Comparison of ENCODE assay signal across 19 cellular contexts in genomic region chr4:114497116-114497515, GRCh38.
DNase-seq lines count a peak whose midpoint lies in the region; ATAC-seq, FAIRE-seq and TF ChIP-seq lines count a peak whose summit lies in the region.
"Had no signal": no experiment of that assay in that cellular context is flagged by ENCODE, and none has a peak within 500 bp of the region (broad histone marks: within the 10 kb centered on the region; RNA-seq: fewer than 3 reads in every experiment).

No MANE protein-coding gene starts in this region.

- H3K27ac ChIP-seq in H9 (ENCODE audit: insufficient read length, low read depth, low read length) (no peak overlapping the region), cingulate gyrus (ENCODE audit: low read depth, low read length) (peak overlapping the region; percentile 24), neural progenitor cell (no peak overlapping the region), thyroid gland (no peak overlapping the region), PC-3 (ENCODE audit: low read length) (no peak overlapping the region)
- H3K27ac ChIP-seq: BLaER1 had no signal

- H3K79me2 ChIP-seq in H9 (ENCODE audit: insufficient read depth, low read length) (no peaks in the 10 kb centered on the region), neural progenitor cell (ENCODE audit: low read depth) (no peaks in the 10 kb centered on the region), PC-3 (ENCODE audit: low read length) (no peaks in the 10 kb centered on the region)

- no peak overlapping the region for H3K18ac ChIP-seq in H9 (ENCODE audit: insufficient read length, low read depth, low read length)

- H2BK12ac ChIP-seq in H9 (ENCODE audit: insufficient read length, low read depth, low read length) = no peak overlapping the region

- H3F3A ChIP-seq in neural progenitor cell (ENCODE audit: low read depth) = no peaks in the 10 kb centered on the region
- H3F3A ChIP-seq in PC-3 (ENCODE audit: low read length, unreplicated experiment) = no peaks in the 10 kb centered on the region

- H4K91ac ChIP-seq in H9 (ENCODE audit: insufficient read length, low read depth, low read length) = no peak overlapping the region

- no peak overlapping the region for H3K4ac ChIP-seq in H9 (ENCODE audit: low read depth, low read length)

- no TSS peak for BruUV-seq in PC-3 (replicated peaks; lab: Mats Ljungman, UMichigan)

- POLR2A ChIA-PET in PC-3 (lab: Charles Lee; ENCODE audit: unreplicated experiment) = no interaction called here

- TF ChIP-seq POLR2A in thyroid gland (IDR thresholded peaks at IDR 0.05) = no peak

- H4K5ac ChIP-seq in H9 (ENCODE audit: insufficient read length, low read depth, low read length) = no peak overlapping the region

- H4K8ac ChIP-seq in H9 (replicated peaks; ENCODE audit: insufficient read length, low read depth, low read length) = no peak overlapping the region

- H3K23ac ChIP-seq in H9 (ENCODE audit: insufficient read length, low read depth, low read length) = no peak overlapping the region

- no peaks in the 10 kb centered on the region for H3K27me3 ChIP-seq in H9 (ENCODE audit: insufficient read depth, low read length)
- H3K27me3 ChIP-seq in neural progenitor cell = no peaks in the 10 kb centered on the region
- H3K27me3 ChIP-seq in thyroid gland = no peaks in the 10 kb centered on the region
- H3K27me3 ChIP-seq in PC-3 (ENCODE audit: low read length) = no peaks in the 10 kb centered on the region
- H3K27me3 ChIP-seq: BLaER1 had no signal

- H2AK5ac ChIP-seq in H9 (ENCODE audit: insufficient read length, low read length) = peak overlapping the region; percentile 60

- no peak overlapping the region for H2BK5ac ChIP-seq in H9 (ENCODE audit: insufficient read length, low read length)

- H3T11ph ChIP-seq in H9 (ENCODE audit: low read length) = no peak overlapping the region

- H4K20me1 ChIP-seq in H9 (ENCODE audit: control insufficient read depth, insufficient read depth, insufficient read length) (no peaks in the 10 kb centered on the region), neural progenitor cell (ENCODE audit: low read depth) (no peaks in the 10 kb centered on the region), PC-3 (ENCODE audit: low read length) (no peaks in the 10 kb centered on the region)
- H4K20me1 ChIP-seq: BLaER1 had no signal

- H3K36me3 ChIP-seq in neural progenitor cell = no peaks in the 10 kb centered on the region
- H3K36me3 ChIP-seq in thyroid gland = no peaks in the 10 kb centered on the region
- no peaks in the 10 kb centered on the region for H3K36me3 ChIP-seq in PC-3 (ENCODE audit: low read depth, low read length)
- H3K36me3 ChIP-seq: BLaER1 had no signal

- H3K4me1 ChIP-seq in H9 (ENCODE audit: insufficient read depth, low read length) = peaks cover 2% of the 10 kb centered on the region; the same call in 1 of the 2 replicates
- H3K4me1 ChIP-seq in neural progenitor cell = no peaks in the 10 kb centered on the region
- no peaks in the 10 kb centered on the region for H3K4me1 ChIP-seq in thyroid gland
- no peaks in the 10 kb centered on the region for H3K4me1 ChIP-seq in PC-3 (ENCODE audit: insufficient read depth, low read length)

- H3K9me2 ChIP-seq in PC-3 (replicated peaks; ENCODE audit: low read length) = no peaks in the 10 kb centered on the region

- no peak overlapping the region for H2BK120ac ChIP-seq in H9 (ENCODE audit: low read depth, low read length, poor library complexity, severe bottlenecking)

- no peak overlapping the region for H3K4me3 ChIP-seq in neural progenitor cell
- no peak overlapping the region for H3K4me3 ChIP-seq in thyroid gland (replicated peaks in 1 of 3)
- no peak overlapping the region for H3K4me3 ChIP-seq in PC-3 (ENCODE audit: low read length)
- H3K4me3 ChIP-seq: BLaER1, GM23338 had no signal

- DNase-seq in H9 = no peak
- peak; percentile 52 for DNase-seq in globus pallidus (ENCODE audit: low spot score)
- no peak for DNase-seq in neural progenitor cell (ENCODE audit: low spot score)
- DNase-seq in thyroid gland = no peak
- no peak for DNase-seq in HTR-8/SVneo (ENCODE audit: insufficient read length, low spot score)
- DNase-seq in PC-3 = no peak
- no peak for DNase-seq in NCI-H2227 treated with DMSO at 0.1 percent for 48 hours (lab: John Stamatoyannopoulos, UW)
- DNase-seq: 8988T; CD8-positive, alpha-beta T cell; COR-L47; DMS153; DMS79; GDM1; H7 had no signal

- H3K23me2 ChIP-seq in H9 (ENCODE audit: insufficient read length, low read depth, low read length, poor library complexity, severe bottlenecking) = no peaks in the 10 kb centered on the region

- peaks cover 9 to 31% (median 27%) of the 10 kb centered on the region in 3 experiments; a peak in 6 of 7 replicates for H3K36me3 Mint-ChIP-seq in H9 (ENCODE audit: insufficient read depth in 1 of 3, low read depth in 3 of 3)
- no peaks in the 10 kb centered on the region for H3K36me3 Mint-ChIP-seq in neural progenitor cell
- H3K36me3 Mint-ChIP-seq: CD8-positive, alpha-beta T cell had no signal

- no peak overlapping the region for H2BK15ac ChIP-seq in H9 (ENCODE audit: low read depth, low read length)

- H3K79me1 ChIP-seq in H9 (ENCODE audit: insufficient read depth, low read depth, low read length, poor library complexity, severe bottlenecking) = no peaks in the 10 kb centered on the region

- no peak overlapping the region for H3K14ac ChIP-seq in H9 (ENCODE audit: insufficient read depth, low read length)

- H3K9me3 ChIP-seq in H9 (ENCODE audit: control insufficient read depth, low read depth, low read length) (no peaks in the 10 kb centered on the region), neural progenitor cell (ENCODE audit: low read depth) (no peaks in the 10 kb centered on the region), thyroid gland (no peaks in the 10 kb centered on the region), PC-3 (ENCODE audit: low read length) (no peaks in the 10 kb centered on the region)
- H3K9me3 ChIP-seq: BLaER1 had no signal

- H3K27ac Mint-ChIP-seq in H9 (peak overlapping the region; percentile 68 to 81 (median 70); a peak in 3 of 7 replicates), neural progenitor cell (no peak overlapping the region)
- H3K27ac Mint-ChIP-seq: CD8-positive, alpha-beta T cell had no signal

- H3K27me3 Mint-ChIP-seq in H9 (ENCODE audit: low read depth) (no peaks in the 10 kb centered on the region), neural progenitor cell (ENCODE audit: insufficient read depth, low read depth) (no peaks in the 10 kb centered on the region)

- H2AFZ ChIP-seq in H9 (ENCODE audit: low read length) (no peak overlapping the region), neural progenitor cell (replicated peaks) (peak overlapping the region; percentile 8), PC-3 (ENCODE audit: low read length) (no peak overlapping the region)
- H2AFZ ChIP-seq: GM23338 had no signal

- CTCF ChIA-PET in PC-3 (lab: Charles Lee) = no interaction called here

- H3K9ac ChIP-seq in H9 (ENCODE audit: extremely low read depth, insufficient read length, low read length) = no peak overlapping the region
- H3K9ac ChIP-seq in neural progenitor cell = no peak overlapping the region
- no peak overlapping the region for H3K9ac ChIP-seq in PC-3 (ENCODE audit: low read length)
- H3K9ac ChIP-seq: BLaER1 had no signal

- H3K56ac ChIP-seq in H9 (ENCODE audit: insufficient read length, low read depth, low read length) = no peak overlapping the region

- FAIRE-seq in HTR-8/SVneo (lab: Jason Lieb, UNC) = no peak
- FAIRE-seq: D721Med, GM12892 had no signal

- no peak overlapping the region for H2BK20ac ChIP-seq in H9 (ENCODE audit: low read depth, low read length, poor library complexity, severe bottlenecking)

- H3K4me2 ChIP-seq in H9 (ENCODE audit: insufficient read depth, insufficient read length, low read length) (no peak overlapping the region), neural progenitor cell (no peak overlapping the region), PC-3 (ENCODE audit: low read length) (no peak overlapping the region)
- H3K4me2 ChIP-seq: BLaER1 had no signal

- no peak overlapping the region for H3K4me3 Mint-ChIP-seq in H9
- no peak overlapping the region for H3K4me3 Mint-ChIP-seq in neural progenitor cell
- H3K4me3 Mint-ChIP-seq: CD8-positive, alpha-beta T cell; GM23338 had no signal

- H3K9me3 Mint-ChIP-seq in H9 (peaks cover 20 to 36% of the 10 kb centered on the region in 2 experiments; a peak in 4 of 5 replicates), neural progenitor cell (peaks cover 4% of the 10 kb centered on the region)
- H3K9me3 Mint-ChIP-seq: CD8-positive, alpha-beta T cell had no signal

- H3K4me1 Mint-ChIP-seq in H9 (peaks cover 42 to 45% of the 10 kb centered on the region in 2 experiments), neural progenitor cell (no peaks in the 10 kb centered on the region)

- intact Hi-C loops in thyroid gland (cut with DNase I) = no loop called here
- intact Hi-C loops in PC-3 (cut with micrococcal nuclease) = no loop called here

- ATAC-seq in PC-3 = no peak
- ATAC-seq: CD8-positive, alpha-beta T cell; GM23338 had no signal

- TF ChIP-seq CTCF in H9 (conservative IDR thresholded peaks at IDR 0.05) (no peak), neural progenitor cell (IDR thresholded peaks at IDR 0.05) (no peak), thyroid gland (IDR thresholded peaks at IDR 0.05) (no peak), PC-3 (conservative IDR thresholded peaks at IDR 0.05; ENCODE audit: low read depth, low read length) (no peak)
